In the genomic region with DNA sequence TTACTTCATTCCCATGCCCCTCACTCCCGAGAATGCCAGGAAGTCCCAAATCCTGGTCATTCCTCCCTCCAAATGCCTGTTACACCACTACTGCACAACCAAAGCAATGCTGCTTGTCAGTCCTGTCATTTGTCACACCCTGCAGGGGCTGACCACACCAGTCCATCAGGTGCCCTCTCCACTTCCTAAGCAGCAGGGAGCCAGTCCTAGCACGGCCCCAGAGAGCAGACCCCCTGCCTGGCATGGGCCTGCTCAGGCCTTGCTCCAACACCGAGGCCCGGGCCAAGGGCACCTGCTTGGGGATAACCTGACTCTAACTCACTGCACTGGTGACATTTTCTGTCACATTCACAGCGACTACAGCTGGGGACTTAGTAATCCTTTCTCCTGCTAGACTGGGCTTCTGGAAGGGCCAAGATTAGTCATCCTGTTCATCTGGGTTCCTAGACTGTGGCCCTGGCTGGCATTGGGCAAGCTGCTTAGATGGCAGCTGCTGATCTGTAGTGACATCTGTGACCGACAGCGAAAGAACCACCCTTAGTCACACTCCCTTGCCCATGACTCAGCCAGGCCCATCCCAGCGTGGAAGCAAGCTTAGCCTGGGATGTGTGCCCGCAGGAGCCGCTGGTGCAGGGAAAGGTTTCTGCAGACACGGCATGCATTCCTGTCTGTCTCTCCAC, we compare ENCODE assay signal across 11 cellular contexts. TPM values are rescaled to one million over a fixed set of nuclear protein-coding genes. Genes with fewer than 3 reads are reported as not detected.
DNase-seq lines count a peak whose midpoint lies in the region; ATAC-seq and TF ChIP-seq lines count a peak whose summit lies in the region.
"Had no signal": no experiment of that assay in that cellular context is flagged by ENCODE, and none has a peak within 500 bp of the region (broad histone marks: within the 10 kb centered on the region; RNA-seq: fewer than 3 reads in every experiment).

No MANE protein-coding gene starts in this region.

- no peaks in the 10 kb centered on the region for H3K9me3 Mint-ChIP-seq in brain
- H3K9me3 Mint-ChIP-seq in neural crest cell: no peaks in the 10 kb centered on the region
- no peaks in the 10 kb centered on the region for H3K9me3 Mint-ChIP-seq in Calu3 (ENCODE audit: low read depth, unreplicated experiment)

- TF ChIP-seq CTCF in NB4 (IDR thresholded peaks at IDR 0.05; ENCODE audit: low read depth, low read length) (no peak), brain (conservative IDR thresholded peaks at IDR 0.05) (no peak), neural crest cell (conservative IDR thresholded peaks at IDR 0.05) (no peak), Calu3 (IDR thresholded peaks at IDR 0.05; ENCODE audit: unreplicated experiment) (no peak)

- no peak for TF ChIP-seq POLR2A in NB4 (IDR thresholded peaks at IDR 0.05; ENCODE audit: extremely low read depth, insufficient read length)

- CTCF ChIA-PET in Calu3 (lab: Charles Lee): no interaction called here

- no peak for ATAC-seq in GM18868 (IDR thresholded peaks at IDR 0.05; ENCODE audit: unreplicated experiment)

- H3K4me1 Mint-ChIP-seq in brain (peaks cover 27% of the 10 kb centered on the region), neural crest cell (peaks cover 7% of the 10 kb centered on the region), Calu3 (ENCODE audit: low read depth, unreplicated experiment) (no peaks in the 10 kb centered on the region)

- BruUV-seq in Calu3 (replicated peaks; lab: Mats Ljungman, UMichigan): no TSS peak

- no peak overlapping the region for H3K4me3 ChIP-seq in NB4 (ENCODE audit: low read depth, low read length)
- H3K4me3 ChIP-seq: prostate gland had no signal

- H3K36me3 Mint-ChIP-seq in brain (peaks cover 77% of the 10 kb centered on the region), neural crest cell (ENCODE audit: low read depth) (peaks cover 27% of the 10 kb centered on the region), Calu3 (ENCODE audit: insufficient read depth, unreplicated experiment) (peaks cover 78% of the 10 kb centered on the region)

- H3K4me3 Mint-ChIP-seq in brain: peak overlapping the region in 1 of 5 experiments; percentile 4
- H3K4me3 Mint-ChIP-seq in neural crest cell: peak overlapping the region; percentile 76
- H3K4me3 Mint-ChIP-seq in Calu3 (ENCODE audit: low read depth, unreplicated experiment): no peak overlapping the region

- H3K27me3 Mint-ChIP-seq in brain (peaks cover 4% of the 10 kb centered on the region), neural crest cell (ENCODE audit: low read depth) (no peaks in the 10 kb centered on the region), Calu3 (ENCODE audit: unreplicated experiment) (no peaks in the 10 kb centered on the region)

- intact Hi-C loops in Calu3 (cut with micrococcal nuclease; ENCODE audit: unreplicated experiment): no loop called here

- DNase-seq in ELR (ENCODE audit: low read depth) (peak; percentile 78), NB4 (ENCODE audit: low read depth) (peak; percentile 26), neural crest cell (ENCODE audit: low read depth, low spot score) (no peak), Calu3 (no peak), mesenteric fat pad (ENCODE audit: low spot score) (no peak)
- no peak for DNase-seq in effector CD8-positive, alpha-beta T cell (lab: John Stamatoyannopoulos, UW)
- DNase-seq: cortex of kidney, NCI-H345 had no signal

- peak overlapping the region in 4 of 5 experiments; percentile 21 to 92 (median 49) for H3K27ac Mint-ChIP-seq in brain
- H3K27ac Mint-ChIP-seq in neural crest cell (ENCODE audit: unreplicated experiment): no peak overlapping the region
- H3K27ac Mint-ChIP-seq in Calu3 (ENCODE audit: unreplicated experiment): no peak overlapping the region

RNA-seq across cellular contexts. Expression of gene ALYREF, which starts 5.4 kb away (rescaled TPM):
- polyA plus RNA-seq in brain (ENCODE audit: insufficient read depth, low read depth, low replicate concordance): 118 TPM
- total RNA-seq in neural crest cell (216 and 217 TPM in 2 replicates), Calu3 (2022) (118 and 122 TPM in 2 replicates), mesenteric fat pad (46.2 TPM)

RNA-seq across cellular contexts. Expression of gene ANAPC11, which starts 5.5 kb away (rescaled TPM):
- polyA plus RNA-seq in brain (ENCODE audit: insufficient read depth, low read depth, low replicate concordance): 219 TPM
- total RNA-seq in neural crest cell (199 and 200 TPM in 2 replicates), Calu3 (2022) (110 and 113 TPM in 2 replicates), mesenteric fat pad (102 TPM)

RNA-seq across cellular contexts. Expression of gene ARHGDIA, which starts 14.9 kb away (rescaled TPM):
- 480 TPM for polyA plus RNA-seq in brain (ENCODE audit: insufficient read depth, low read depth, low replicate concordance)
- 405 and 429 TPM in 2 replicates for total RNA-seq in neural crest cell
- 273 and 288 TPM in 2 replicates for total RNA-seq in Calu3 (2022)
- total RNA-seq in mesenteric fat pad: 521 TPM

RNA-seq across cellular contexts. Expression of gene NPB, which starts 16.0 kb away (rescaled TPM):
- polyA plus RNA-seq in brain (ENCODE audit: insufficient read depth, low read depth, low replicate concordance): 2.6 TPM
- 0.93 and 1.1 TPM in 2 replicates for total RNA-seq in neural crest cell
- 0.27 and 0.47 TPM in 2 replicates for total RNA-seq in Calu3 (2022)
- total RNA-seq in mesenteric fat pad: not detected

RNA-seq across cellular contexts. Expression of gene PCYT2, which starts 25.2 kb away (rescaled TPM):
- polyA plus RNA-seq in brain (ENCODE audit: insufficient read depth, low read depth, low replicate concordance): 49.3 TPM
- total RNA-seq in neural crest cell: 86.2 and 92.4 TPM in 2 replicates
- 58.4 and 60.9 TPM in 2 replicates for total RNA-seq in Calu3 (2022)
- 33.9 TPM for total RNA-seq in mesenteric fat pad

Comparison
In these comparisons a context has a peak if more than half of its experiments do, and no peak if none do; other contexts are left out.
1. DNase-seq: peak in ELR (single experiment) and NB4 (single experiment); none in neural crest cell (single experiment), effector CD8-positive, alpha-beta T cell (single experiment), Calu3 (single experiment) and mesenteric fat pad (single experiment).
2. H3K27ac Mint-ChIP-seq: peak in brain (4 of 5); none in neural crest cell (single experiment) and Calu3 (single experiment).